In the genomic region with DNA sequence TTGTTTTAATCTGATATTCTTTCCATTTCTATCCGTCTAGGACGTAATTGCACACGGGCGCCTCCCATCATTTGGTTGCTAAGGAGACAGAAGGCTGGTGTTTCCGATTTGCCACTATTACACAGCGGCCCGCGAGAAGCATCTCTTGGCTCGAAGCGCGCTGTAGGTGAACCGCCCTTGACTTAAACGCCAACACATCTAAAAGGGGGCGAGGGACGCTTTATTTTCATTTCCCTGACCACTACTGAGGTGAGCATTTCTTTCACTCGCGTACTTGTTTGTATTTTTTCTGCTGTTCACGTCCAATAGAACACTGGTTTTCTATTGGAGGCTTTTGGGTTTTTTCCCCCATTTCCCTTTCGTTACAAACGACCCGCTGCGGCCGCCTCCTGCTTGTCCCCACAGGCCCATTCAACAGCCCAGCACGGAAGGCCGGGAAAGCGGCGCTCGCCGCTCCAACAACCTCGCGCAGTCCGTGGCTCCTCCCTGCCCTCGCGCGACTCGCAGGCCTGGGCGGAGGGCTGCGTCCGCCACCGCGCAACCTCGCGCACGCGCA, we compare ENCODE assay signal across 8 cellular contexts. TPM values are rescaled to one million over a fixed set of nuclear protein-coding genes. Genes with fewer than 3 reads are reported as not detected.
DNase-seq lines count a peak whose midpoint lies in the region; ATAC-seq and TF ChIP-seq lines count a peak whose summit lies in the region.

No MANE protein-coding gene starts in this region.

- peak; percentile 48 for ATAC-seq in GM21390 (IDR thresholded peaks at IDR 0.05; ENCODE audit: unreplicated experiment)

- H2BK12ac ChIP-seq in neuronal stem cell (ENCODE audit: low read length) = no peak overlapping the region

- peak in 1 of 2 donors; percentile 2 for TF ChIP-seq POLR2A in Peyer's patch (IDR thresholded peaks at IDR 0.05)

- H2BK5ac ChIP-seq in neuronal stem cell (ENCODE audit: low read length) = no peak overlapping the region

- peaks cover 41% of the 10 kb centered on the region for H3K4me1 Mint-ChIP-seq in activated T-helper 2 cell treated with anti-CD3 and anti-CD28 coated beads, Interferon-gamma antibody, Interleukin-2, Interleukin-4, amounts not matched to agents 10 μg/mL and 5 μg/mL and 100 μg/mL, durations not matched to agents 14 hours and 24 hours and 36 hours (ENCODE audit: low read depth)

- no CpG with 5 or more reads among the region's 45 CpGs for WGBS in neuronal stem cell (ENCODE audit: extremely low coverage in 2 of 2, insufficient read length in 2 of 2, insufficient replicate concordance in 1 of 2), 2 donors
- WGBS in thymus = under 1% methylated on average over 45 of the region's 45 CpGs

- H3K36me3 Mint-ChIP-seq in activated T-helper 2 cell treated with anti-CD3 and anti-CD28 coated beads, Interferon-gamma antibody, Interleukin-2, Interleukin-4, amounts not matched to agents 10 μg/mL and 5 μg/mL and 100 μg/mL, durations not matched to agents 14 hours and 24 hours and 36 hours (ENCODE audit: low read depth) = peaks cover 22% of the 10 kb centered on the region

- peak overlapping the region; percentile 98 for H3K27ac Mint-ChIP-seq in activated T-helper 2 cell treated with anti-CD3 and anti-CD28 coated beads, Interferon-gamma antibody, Interleukin-2, Interleukin-4, amounts not matched to agents 10 μg/mL and 5 μg/mL and 100 μg/mL, durations not matched to agents 14 hours and 24 hours and 36 hours

- H2AK5ac ChIP-seq in neuronal stem cell (ENCODE audit: low read depth, low read length) = no peak overlapping the region

- H3K9me3 Mint-ChIP-seq in activated T-helper 2 cell treated with anti-CD3 and anti-CD28 coated beads, Interferon-gamma antibody, Interleukin-2, Interleukin-4, amounts not matched to agents 10 μg/mL and 5 μg/mL and 100 μg/mL, durations not matched to agents 14 hours and 24 hours and 36 hours = no peaks in the 10 kb centered on the region

- peak overlapping the region; percentile 83 for H3K18ac ChIP-seq in neuronal stem cell (ENCODE audit: low read length)

- H3K36me3 ChIP-seq in HUES48 (ENCODE audit: control insufficient read depth, insufficient read depth, low read length) = 0 out of 2 replicates have a peak, but pooled peaks cover 8% of the 10 kb centered on the region
- no peaks in the 10 kb centered on the region for H3K36me3 ChIP-seq in Peyer's patch
- H3K36me3 ChIP-seq in neuronal stem cell (replicated peaks in 1 of 2; ENCODE audit: control insufficient read depth in 2 of 2, insufficient read depth in 2 of 2, low read length in 2 of 2) = peaks cover 0 to 21% of the 10 kb centered on the region in 2 donors
- H3K36me3 ChIP-seq in thymus (ENCODE audit: control insufficient read depth, insufficient read depth) = no peaks in the 10 kb centered on the region

- H3K79me1 ChIP-seq in neuronal stem cell (ENCODE audit: low read depth, low read length) = peaks cover 13% of the 10 kb centered on the region

- peak overlapping the region; percentile 100 for H3K23ac ChIP-seq in neuronal stem cell (ENCODE audit: low read depth, low read length, poor library complexity)

- intact Hi-C loops in activated T-helper 2 cell treated with anti-CD3 and anti-CD28 coated beads, Interferon-gamma antibody, Interleukin-2, Interleukin-4, amounts not matched to agents 10 μg/mL and 5 μg/mL and 100 μg/mL, durations not matched to agents 14 hours and 24 hours and 36 hours (cut with micrococcal nuclease) = loop anchor here (1.0 to 10.0 kb wide), 9 partner anchors 77 to 1250 kb away; a partner anchor contains a TSS

- no peaks in the 10 kb centered on the region for H3K27me3 Mint-ChIP-seq in activated T-helper 2 cell treated with anti-CD3 and anti-CD28 coated beads, Interferon-gamma antibody, Interleukin-2, Interleukin-4, amounts not matched to agents 10 μg/mL and 5 μg/mL and 100 μg/mL, durations not matched to agents 14 hours and 24 hours and 36 hours (ENCODE audit: low read depth)

- peak overlapping the region; percentile 68 for H3K4me2 ChIP-seq in neuronal stem cell (ENCODE audit: insufficient read depth, low read length, poor library complexity, severe bottlenecking)

- no peak overlapping the region for H3K4ac ChIP-seq in neuronal stem cell (ENCODE audit: low read length)

- H2AFZ ChIP-seq in neuronal stem cell (ENCODE audit: low read length) = peak overlapping the region; percentile 77

- H3K4me3 ChIP-seq in HUES48 (ENCODE audit: low read depth, low read length) (peak overlapping the region; percentile 72), Peyer's patch (peak overlapping the region; percentile 46 to 69 (median 54)), fibroblast of villous mesenchyme (ENCODE audit: low read depth, low read length) (peak overlapping the region; percentile 71), neuronal stem cell (ENCODE audit: low read length in 2 of 2) (peak overlapping the region; percentile 54 to 80), thymus (ENCODE audit: low read length) (peak overlapping the region; percentile 64)

- peak overlapping the region; percentile 68 for H3K27ac ChIP-seq in HUES48 (ENCODE audit: low read depth, low read length)
- H3K27ac ChIP-seq in Peyer's patch = peak overlapping the region; percentile 71 to 97 (median 90)
- H3K27ac ChIP-seq in neuronal stem cell (replicated peaks; ENCODE audit: low read length) = peak overlapping the region; percentile 82
- peak overlapping the region; percentile 89 for H3K27ac ChIP-seq in thymus (ENCODE audit: low read depth)

- peaks cover 26% of the 10 kb centered on the region for H3K4me1 ChIP-seq in HUES48 (ENCODE audit: control insufficient read depth, insufficient read depth, low read length)
- peaks cover 0 to 23% (median 5%) of the 10 kb centered on the region in 4 donors for H3K4me1 ChIP-seq in Peyer's patch
- H3K4me1 ChIP-seq in neuronal stem cell (ENCODE audit: control insufficient read depth in 2 of 2, insufficient read depth in 1 of 2, low read depth in 1 of 2, low read length in 2 of 2) = peaks cover 8 to 17% of the 10 kb centered on the region in 2 donors
- H3K4me1 ChIP-seq in thymus (ENCODE audit: control insufficient read depth, insufficient read depth, low read length) = peaks cover 18% of the 10 kb centered on the region

- no peak overlapping the region for H2BK120ac ChIP-seq in neuronal stem cell (ENCODE audit: low read depth, low read length)

- H2BK15ac ChIP-seq in neuronal stem cell (ENCODE audit: low read length) = no peak overlapping the region

- no peak overlapping the region for H4K91ac ChIP-seq in neuronal stem cell (ENCODE audit: low read depth, low read length, poor library complexity)

- H3K9me3 ChIP-seq in HUES48 (ENCODE audit: control insufficient read depth, insufficient read depth, low read length) (no peaks in the 10 kb centered on the region), Peyer's patch (no peaks in the 10 kb centered on the region), neuronal stem cell (replicated peaks in 1 of 2; ENCODE audit: control insufficient read depth in 2 of 2, insufficient read depth in 1 of 2, low read depth in 1 of 2, low read length in 2 of 2) (peaks cover 0 to 3% of the 10 kb centered on the region in 2 donors), thymus (ENCODE audit: control insufficient read depth) (no peaks in the 10 kb centered on the region)

- peak overlapping the region; percentile 74 for H3K9ac ChIP-seq in HUES48 (ENCODE audit: low read depth, low read length)
- no peak overlapping the region for H3K9ac ChIP-seq in neuronal stem cell (ENCODE audit: low read depth, low read length, poor library complexity)

- no peaks in the 10 kb centered on the region for H3K27me3 ChIP-seq in HUES48 (ENCODE audit: control insufficient read depth, insufficient read depth, low read length)
- H3K27me3 ChIP-seq in Peyer's patch = no peaks in the 10 kb centered on the region
- H3K27me3 ChIP-seq in neuronal stem cell (ENCODE audit: control insufficient read depth in 3 of 3, insufficient read depth in 3 of 3, low read depth in 1 of 3, low read length in 3 of 3) = no peaks in the 10 kb centered on the region
- H3K27me3 ChIP-seq in thymus (ENCODE audit: control insufficient read depth, insufficient read depth) = no peaks in the 10 kb centered on the region

- H3K14ac ChIP-seq in neuronal stem cell (ENCODE audit: low read length) = no peak overlapping the region

- H4K8ac ChIP-seq in neuronal stem cell (ENCODE audit: low read depth, low read length) = no peak overlapping the region

- DNase-seq in DMS153 treated with DMSO at 0.1 percent for 48 hours (lab: John Stamatoyannopoulos, UW; ENCODE audit: unreplicated experiment) (peak; percentile 18), Peyer's patch (peak in 2 of 3 donors; percentile 59 to 76), fibroblast of villous mesenchyme (ENCODE audit: low read depth) (peak; percentile 76), neuronal stem cell (ENCODE audit: low spot score) (no peak)
- DNase-seq in activated T-helper 2 cell treated with anti-CD3 and anti-CD28 coated beads, Interferon-gamma antibody, Interleukin-2, Interleukin-4, amounts not matched to agents 10 μg/mL and 5 μg/mL and 100 μg/mL, durations not matched to agents 14 hours and 24 hours and 36 hours (ENCODE audit: low spot score) = peak; percentile 61

- H3K4me3 Mint-ChIP-seq in activated T-helper 2 cell treated with anti-CD3 and anti-CD28 coated beads, Interferon-gamma antibody, Interleukin-2, Interleukin-4, amounts not matched to agents 10 μg/mL and 5 μg/mL and 100 μg/mL, durations not matched to agents 14 hours and 24 hours and 36 hours (ENCODE audit: low read depth) = peak overlapping the region; percentile 90

- TF ChIP-seq CTCF in Peyer's patch (IDR thresholded peaks at IDR 0.05) (no peak), fibroblast of villous mesenchyme (IDR thresholded peaks at IDR 0.05; ENCODE audit: insufficient read depth, low read depth, low read length) (no peak)

RNA-seq across cellular contexts. Expression of a gene that starts 0.5 kb away (rescaled TPM):
- 10 to 100 TPM; 34.7 to 48.2 (median 39.6) TPM for total RNA-seq in Peyer's patch
- 47.2 and 47.8 TPM in 2 replicates for total RNA-seq in activated T-helper 2 cell treated with anti-CD3 and anti-CD28 coated beads, Interferon-gamma antibody, Interleukin-2, Interleukin-4, amounts not matched to agents 10 μg/mL and 5 μg/mL and 100 μg/mL, durations not matched to agents 14 hours and 24 hours and 36 hours
- total RNA-seq in fibroblast of villous mesenchyme = 35.1 and 38.0 TPM in 2 replicates
- 24.6 TPM for polyA plus RNA-seq in neuronal stem cell (2013, experiment 1 of 2)
- polyA plus RNA-seq in neuronal stem cell (2013, experiment 2 of 2) = 24.2 TPM
- 85.3 TPM for polyA plus RNA-seq in thymus

RNA-seq across cellular contexts. Expression of a gene that starts 14.0 kb away (rescaled TPM):
- total RNA-seq in Peyer's patch (1 to 10 TPM in 1 of 4 donors, under 1 TPM in 3; 0.35 to 2.4 (median 0.81) TPM), fibroblast of villous mesenchyme (0.43 and 0.64 TPM in 2 replicates)
- total RNA-seq in activated T-helper 2 cell treated with anti-CD3 and anti-CD28 coated beads, Interferon-gamma antibody, Interleukin-2, Interleukin-4, amounts not matched to agents 10 μg/mL and 5 μg/mL and 100 μg/mL, durations not matched to agents 14 hours and 24 hours and 36 hours = 0.21 and 0.23 TPM in 2 replicates
- 0.07 TPM for polyA plus RNA-seq in neuronal stem cell (2013, experiment 1 of 2)
- polyA plus RNA-seq in neuronal stem cell (2013, experiment 2 of 2) = 0.08 TPM
- polyA plus RNA-seq in thymus = 0.52 TPM
